8 cellular contexts compared by ENCODE assay signal in genomic region chr22:17627961-17628303, GRCh38. TPM values are rescaled to one million over a fixed set of nuclear protein-coding genes. Genes with fewer than 3 reads are reported as not detected.
DNase-seq lines count a peak whose midpoint lies in the region; ATAC-seq, FAIRE-seq and TF ChIP-seq lines count a peak whose summit lies in the region.

No MANE protein-coding gene starts in this region.

- H3K9ac ChIP-seq in astrocyte (ENCODE audit: low read length) = peak overlapping the region; percentile 99
- H3K9ac ChIP-seq in liver (ENCODE audit: low read depth in 1 of 2, low read length in 2 of 2) = peak overlapping the region; percentile 73 to 95

- H3K36me3 Mint-ChIP-seq in activated T-cell treated with anti-CD3 and anti-CD28 coated beads, Interleukin-2, amount 50 U/mL, for 4 hours (ENCODE audit: insufficient read depth) = peaks cover 4% of the 10 kb centered on the region
- H3K36me3 Mint-ChIP-seq in astrocyte (ENCODE audit: low read depth, unreplicated experiment) = peaks cover 3% of the 10 kb centered on the region

- TF ChIP-seq POLR2A in tibial nerve (IDR thresholded peaks at IDR 0.05) = no peak

- TF ChIP-seq RAD21 in liver (IDR thresholded peaks at IDR 0.05) = no peak

- H3K9me3 ChIP-seq in astrocyte (ENCODE audit: insufficient read depth, low read depth, low read length) (no peaks in the 10 kb centered on the region), liver (ENCODE audit: control insufficient read depth in 4 of 4, low read length in 3 of 4) (no peaks in the 10 kb centered on the region), tibial nerve (no peaks in the 10 kb centered on the region)

- no peak for ATAC-seq in activated T-cell treated with anti-CD3 and anti-CD28 coated beads, Interleukin-2, amount 50 U/mL, for 4 hours

- no peak for TF ChIP-seq EP300 in tibial nerve (IDR thresholded peaks at IDR 0.05)

- TF ChIP-seq CTCF in astrocyte (IDR thresholded peaks at IDR 0.05; ENCODE audit: insufficient read depth, low read depth, low read length) = no peak
- TF ChIP-seq CTCF in liver (IDR thresholded peaks at IDR 0.05; ENCODE audit: low read depth, low read length, missing input control) = no peak
- no peak for TF ChIP-seq CTCF in tibial nerve (IDR thresholded peaks at IDR 0.05)

- H3K4me1 Mint-ChIP-seq in activated T-cell treated with anti-CD3 and anti-CD28 coated beads, Interleukin-2, amount 50 U/mL, for 4 hours (ENCODE audit: low read depth) = peaks cover 26% of the 10 kb centered on the region
- peaks cover 13% of the 10 kb centered on the region for H3K4me1 Mint-ChIP-seq in astrocyte (ENCODE audit: low read depth, unreplicated experiment)

- H3K27ac ChIP-seq in astrocyte (ENCODE audit: low read depth, low read length) = peak overlapping the region; percentile 92
- peak overlapping the region; percentile 78 to 86 for H3K27ac ChIP-seq in liver (ENCODE audit: low read depth in 1 of 2, low read length in 2 of 2)
- H3K27ac ChIP-seq in tibial nerve = peak overlapping the region; percentile 86 to 97 (median 94)

- DNase-seq in activated T-cell treated with anti-CD3 and anti-CD28 coated beads, Interleukin-2, amount 50 U/mL, for 4 hours = no peak
- no peak for DNase-seq in activated T-cell treated with anti-CD3 and anti-CD28 coated beads for 4 hours
- DNase-seq in astrocyte (ENCODE audit: low read depth) = no peak
- DNase-seq in tibial nerve (ENCODE audit: low spot score in 2 of 2) = no peak
- DNase-seq in NCI-H510A (lab: John Stamatoyannopoulos, UW) = no peak
- DNase-seq in retina = no peak
- no peak for DNase-seq in activated CD4-positive, alpha-beta T cell treated with anti-CD3 and anti-CD28 coated beads, Interleukin-2, amount 50 U/mL, for 48 hours

- H3K36me3 ChIP-seq in astrocyte (ENCODE audit: insufficient read depth, low read length) = peaks cover 1% of the 10 kb centered on the region
- H3K36me3 ChIP-seq in liver (ENCODE audit: control insufficient read depth in 4 of 4, insufficient read depth in 3 of 4, low read depth in 1 of 4, low read length in 3 of 4) = peaks cover 0 to 6% (median 0%) of the 10 kb centered on the region in 4 donors
- peaks cover 0 to 28% (median 0%) of the 10 kb centered on the region in 3 donors for H3K36me3 ChIP-seq in tibial nerve

- H3K79me2 ChIP-seq in astrocyte (ENCODE audit: insufficient read depth, low read length) = peaks cover 59% of the 10 kb centered on the region

- peaks cover 36% of the 10 kb centered on the region for H4K20me1 ChIP-seq in astrocyte (ENCODE audit: insufficient read depth, low read length)

- H3K4me2 ChIP-seq in astrocyte (ENCODE audit: low read length) = peak overlapping the region; percentile 86

- peak overlapping the region; percentile 97 for H3K4me3 Mint-ChIP-seq in activated T-cell treated with anti-CD3 and anti-CD28 coated beads, Interleukin-2, amount 50 U/mL, for 4 hours
- peak overlapping the region; percentile 94 for H3K4me3 Mint-ChIP-seq in astrocyte (ENCODE audit: unreplicated experiment)

- peak overlapping the region; percentile 98 for H3K27ac Mint-ChIP-seq in astrocyte (ENCODE audit: unreplicated experiment)

- H2AFZ ChIP-seq in astrocyte (ENCODE audit: low read depth, low read length) = peak overlapping the region; percentile 85

- H3K9me3 Mint-ChIP-seq in activated T-cell treated with anti-CD3 and anti-CD28 coated beads, Interleukin-2, amount 50 U/mL, for 4 hours = no peaks in the 10 kb centered on the region
- H3K9me3 Mint-ChIP-seq in astrocyte (ENCODE audit: unreplicated experiment) = no peaks in the 10 kb centered on the region

- H3K4me1 ChIP-seq in astrocyte (ENCODE audit: insufficient read depth, low read length) (peaks cover 6% of the 10 kb centered on the region), liver (ENCODE audit: control insufficient read depth in 4 of 4, insufficient read depth in 4 of 4, low read length in 3 of 4) (peaks cover 5 to 14% (median 8%) of the 10 kb centered on the region in 4 donors), tibial nerve (peaks cover 0 to 40% (median 17%) of the 10 kb centered on the region in 4 donors)

- no peaks in the 10 kb centered on the region for H3K27me3 Mint-ChIP-seq in activated T-cell treated with anti-CD3 and anti-CD28 coated beads, Interleukin-2, amount 50 U/mL, for 4 hours (ENCODE audit: low read depth)
- no peaks in the 10 kb centered on the region for H3K27me3 Mint-ChIP-seq in astrocyte (ENCODE audit: low read depth, unreplicated experiment)

- no peaks in the 10 kb centered on the region for H3K27me3 ChIP-seq in astrocyte (ENCODE audit: insufficient read depth, low read length)
- H3K27me3 ChIP-seq in liver (ENCODE audit: control insufficient read depth in 4 of 4, insufficient read depth in 4 of 4, low read length in 3 of 4) = no peaks in the 10 kb centered on the region
- H3K27me3 ChIP-seq in tibial nerve = no peaks in the 10 kb centered on the region

- peak overlapping the region; percentile 97 for H3K4me3 ChIP-seq in astrocyte (ENCODE audit: insufficient read depth, low read depth, low read length)
- peak overlapping the region; percentile 90 to 100 (median 98) for H3K4me3 ChIP-seq in liver (ENCODE audit: low read depth in 1 of 3, low read length in 3 of 3)
- peak overlapping the region; percentile 92 to 100 (median 96) for H3K4me3 ChIP-seq in tibial nerve

- 7% methylated on average over 20 of the region's 20 CpGs for WGBS in liver
- 22 to 24% methylated on average over 20 of the region's 20 CpGs for WGBS in tibial nerve, 2 donors

- no peak for FAIRE-seq in astrocyte (lab: Jason Lieb, UNC)

TF ChIP-seq in liver, 16 proteins besides CTCF, POLR2A, EP300 and RAD21:
- TF ChIP-seq JUND (IDR thresholded peaks at IDR 0.05) (no peak), RXRA (IDR thresholded peaks at IDR 0.05) (peak in 1 of 2 donors; percentile 19)

RNA-seq across cellular contexts. Expression of gene ATP6V1E1, which starts 0.6 kb away (rescaled TPM):
- total RNA-seq in activated T-cell treated with anti-CD3 and anti-CD28 coated beads, Interleukin-2, amount 50 U/mL, for 4 hours = 100 to 1,000 TPM in 2 of 3 donors, 10 to 100 TPM in 1; 96.9 to 116 (median 104) TPM
- 153 and 160 TPM in 2 replicates for total RNA-seq in astrocyte
- 10 to 100 TPM; 47.5 to 53.1 TPM for total RNA-seq in liver
- 10 to 100 TPM; 44.6 to 50.6 TPM for polyA plus RNA-seq in liver
- 100 to 1,000 TPM in 3 of 4 donors, 10 to 100 TPM in 1; 94.3 to 138 (median 120) TPM for total RNA-seq in tibial nerve

RNA-seq across cellular contexts. Expression of gene BCL2L13, which starts 10.6 kb away (rescaled TPM):
- total RNA-seq in activated T-cell treated with anti-CD3 and anti-CD28 coated beads, Interleukin-2, amount 50 U/mL, for 4 hours = 10 to 100 TPM; 32.3 to 37.8 (median 35.7) TPM
- total RNA-seq in astrocyte (69.0 and 74.0 TPM in 2 replicates), liver (10 to 100 TPM; 25.6 to 31.8 TPM), tibial nerve (10 to 100 TPM; 47.4 to 74.7 (median 60.9) TPM)
- 10 to 100 TPM; 22.3 to 23.4 TPM for polyA plus RNA-seq in liver
